In the genomic region with DNA sequence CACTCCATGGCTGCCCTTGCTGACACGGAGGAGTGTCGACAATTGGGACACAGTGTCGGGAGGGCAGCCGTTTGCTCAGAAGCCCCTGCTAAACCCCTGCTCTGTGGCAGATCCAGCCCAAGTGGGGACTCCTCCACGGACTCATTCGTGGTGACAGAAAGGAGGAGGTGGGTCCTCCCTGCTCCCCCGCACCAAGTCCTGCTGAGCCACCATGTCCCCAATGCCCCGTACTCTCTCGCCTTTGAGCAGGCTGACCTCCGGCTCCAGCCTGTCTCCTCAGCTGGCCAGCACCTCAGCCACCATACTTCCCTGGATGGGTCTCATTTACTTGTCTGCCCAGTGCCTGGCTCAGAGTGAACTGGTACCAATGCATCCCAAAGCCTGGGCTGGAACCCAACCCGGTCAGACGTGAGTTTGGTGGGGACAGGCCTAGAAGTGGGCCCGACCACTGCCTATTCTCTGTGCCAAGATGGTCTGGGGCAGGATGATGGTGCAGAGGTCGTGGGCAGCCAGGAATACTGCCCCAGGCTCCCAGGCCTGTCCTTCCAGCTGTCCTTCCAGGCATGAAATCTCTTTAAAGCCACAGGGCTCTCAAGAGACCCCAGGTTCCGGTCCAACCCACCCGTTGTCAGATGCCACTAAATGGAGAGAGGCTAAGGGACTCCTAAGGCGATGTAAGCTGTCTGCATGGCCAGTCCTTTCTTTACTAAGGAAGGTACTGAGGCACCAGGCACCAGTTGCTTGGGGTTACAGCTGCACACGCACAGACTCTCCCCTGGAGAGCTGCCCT, we compare ENCODE assay signal across 16 cellular contexts. TPM values are rescaled to one million over a fixed set of nuclear protein-coding genes. Genes with fewer than 3 reads are reported as not detected.
A peak's percentile ranks its signal among the peaks of the same experiment; 100 is the strongest.
DNase-seq lines count a peak whose midpoint lies in the region; ATAC-seq and TF ChIP-seq lines count a peak whose summit lies in the region.
"Had no signal": no experiment of that assay in that cellular context is flagged by ENCODE, and none has a peak within 500 bp of the region (broad histone marks: within the 10 kb centered on the region; RNA-seq: fewer than 3 reads in every experiment).

No MANE protein-coding gene starts in this region.

- ATAC-seq in Right ventricle myocardium superior (ENCODE audit: poor library complexity) (no peak), lower lobe of right lung (no peak)
- ATAC-seq: gastrocnemius medialis, Panc1, SK-N-SH treated with all-trans-retinoic acid at 6 μM for 48 hours had no signal

- H3K27ac ChIP-seq in cardiac muscle cell = peak overlapping the region; percentile 69
- no peak overlapping the region for H3K27ac ChIP-seq in lower lobe of right lung
- H3K27ac ChIP-seq: gastrocnemius medialis, neural progenitor cell, testis had no signal

- no peaks in the 10 kb centered on the region for H3K9me3 ChIP-seq in cardiac muscle cell (ENCODE audit: low read depth)
- H3K9me3 ChIP-seq in lower lobe of right lung = no peaks in the 10 kb centered on the region
- H3K9me3 ChIP-seq: gastrocnemius medialis, testis had no signal

- H3K36me3 ChIP-seq in cardiac muscle cell (peaks cover 5% of the 10 kb centered on the region), lower lobe of right lung (peaks cover 46% of the 10 kb centered on the region)
- H3K36me3 ChIP-seq: neural progenitor cell had no signal

- no peak overlapping the region for H3K4me3 Mint-ChIP-seq in activated naive CD8-positive, alpha-beta T cell treated with anti-CD3 and anti-CD28 coated beads for 36 hours
- H3K4me3 Mint-ChIP-seq: activated naive CD8-positive, alpha-beta T cell treated with anti-CD3 and anti-CD28 coated beads, Interleukin-2, amount 10 ng/mL, durations not matched to agents 7 days and 5 days had no signal

- no peak overlapping the region for H3K4me3 ChIP-seq in cardiac muscle cell
- H3K4me3 ChIP-seq in lower lobe of right lung = no peak overlapping the region
- H3K4me3 ChIP-seq: gastrocnemius medialis, neural progenitor cell had no signal

- H3K9me3 Mint-ChIP-seq in activated naive CD8-positive, alpha-beta T cell treated with anti-CD3 and anti-CD28 coated beads for 36 hours = no peaks in the 10 kb centered on the region
- H3K9me3 Mint-ChIP-seq: activated naive CD8-positive, alpha-beta T cell treated with anti-CD3 and anti-CD28 coated beads, Interleukin-2, amount 10 ng/mL, durations not matched to agents 7 days and 5 days; neural progenitor cell had no signal

- intact Hi-C loops in Right ventricle myocardium superior (cut with DNase I) = loop anchor here (5.0 kb wide), 1 partner anchor 255 kb away; no protein-coding TSS in a partner anchor
- intact Hi-C loops in lower lobe of right lung (cut with DNase I) = no loop called here

- H3K27me3 ChIP-seq in cardiac muscle cell (no peaks in the 10 kb centered on the region), lower lobe of right lung (ENCODE audit: low read depth) (no peaks in the 10 kb centered on the region)
- H3K27me3 ChIP-seq: gastrocnemius medialis, neural progenitor cell, testis had no signal

- TF ChIP-seq CTCF in cardiac muscle cell (IDR thresholded peaks at IDR 0.05; ENCODE audit: low read depth, low read length) = no peak
- TF ChIP-seq CTCF in lower lobe of right lung (IDR thresholded peaks at IDR 0.05) = no peak

- DNase-seq in cardiac muscle cell (ENCODE audit: low read depth in 1 of 2, low spot score in 1 of 2) (no peak), Right ventricle myocardium superior (no peak), lower lobe of right lung (peak; percentile 32), SHP77 (lab: John Stamatoyannopoulos, UW) (no peak), COR-L47 (lab: John Stamatoyannopoulos, UW) (no peak), NCI-H1092 treated with DMSO at 0.1 percent for 48 hours (lab: John Stamatoyannopoulos, UW) (no peak)
- DNase-seq in activated naive CD8-positive, alpha-beta T cell treated with anti-CD3 and anti-CD28 coated beads for 36 hours = no peak
- DNase-seq: activated naive CD8-positive, alpha-beta T cell treated with anti-CD3 and anti-CD28 coated beads, Interleukin-2, amount 10 ng/mL, durations not matched to agents 7 days and 5 days; NCI-H1694 treated with DMSO at 0.1 percent for 48 hours; NCI-H2227 treated with DMSO at 0.1 percent for 48 hours; stimulated activated CD8-positive, alpha-beta memory T cell treated with anti-CD3 and anti-CD28 coated beads, Interleukin-4, amount 100 ng/mL, for 48 hours; testis had no signal

- H3K4me1 ChIP-seq in cardiac muscle cell (ENCODE audit: low read depth) (peaks cover 9% of the 10 kb centered on the region), lower lobe of right lung (peaks cover 57% of the 10 kb centered on the region)

- H3K4me1 Mint-ChIP-seq in activated naive CD8-positive, alpha-beta T cell treated with anti-CD3 and anti-CD28 coated beads for 36 hours = peaks cover 34% of the 10 kb centered on the region

- peak overlapping the region; percentile 66 for H3K27ac Mint-ChIP-seq in activated naive CD8-positive, alpha-beta T cell treated with anti-CD3 and anti-CD28 coated beads for 36 hours
- H3K27ac Mint-ChIP-seq: activated naive CD8-positive, alpha-beta T cell treated with anti-CD3 and anti-CD28 coated beads, Interleukin-2, amount 10 ng/mL, durations not matched to agents 7 days and 5 days; neural progenitor cell had no signal

- no peaks in the 10 kb centered on the region for H3K27me3 Mint-ChIP-seq in activated naive CD8-positive, alpha-beta T cell treated with anti-CD3 and anti-CD28 coated beads for 36 hours
- H3K27me3 Mint-ChIP-seq: activated naive CD8-positive, alpha-beta T cell treated with anti-CD3 and anti-CD28 coated beads, Interleukin-2, amount 10 ng/mL, durations not matched to agents 7 days and 5 days had no signal

- peaks cover 30% of the 10 kb centered on the region for H3K36me3 Mint-ChIP-seq in activated naive CD8-positive, alpha-beta T cell treated with anti-CD3 and anti-CD28 coated beads for 36 hours

RNA-seq across cellular contexts. Expression of gene CBX6, which starts 4.3 kb away (rescaled TPM):
- total RNA-seq in cardiac muscle cell (62.5 and 89.9 TPM in 2 replicates), Right ventricle myocardium superior (36.1 TPM), lower lobe of right lung (54.7 TPM)
- polyA plus RNA-seq in cardiac muscle cell = 40.9 and 46.8 TPM in 2 replicates
- total RNA-seq in activated naive CD8-positive, alpha-beta T cell treated with anti-CD3 and anti-CD28 coated beads for 36 hours = 100 to 1,000 TPM; 141 TPM

RNA-seq across cellular contexts. Expression of gene NPTXR, which starts 23.9 kb away (rescaled TPM):
- total RNA-seq in cardiac muscle cell (15.1 and 16.7 TPM in 2 replicates), Right ventricle myocardium superior (16.8 TPM), lower lobe of right lung (5.1 TPM)
- 4.0 and 4.2 TPM in 2 replicates for polyA plus RNA-seq in cardiac muscle cell
- total RNA-seq in activated naive CD8-positive, alpha-beta T cell treated with anti-CD3 and anti-CD28 coated beads for 36 hours = under 1 TPM; 0.85 to 0.88 TPM
